Comparison of ENCODE assay signal across 1 cellular context in the genomic region with DNA sequence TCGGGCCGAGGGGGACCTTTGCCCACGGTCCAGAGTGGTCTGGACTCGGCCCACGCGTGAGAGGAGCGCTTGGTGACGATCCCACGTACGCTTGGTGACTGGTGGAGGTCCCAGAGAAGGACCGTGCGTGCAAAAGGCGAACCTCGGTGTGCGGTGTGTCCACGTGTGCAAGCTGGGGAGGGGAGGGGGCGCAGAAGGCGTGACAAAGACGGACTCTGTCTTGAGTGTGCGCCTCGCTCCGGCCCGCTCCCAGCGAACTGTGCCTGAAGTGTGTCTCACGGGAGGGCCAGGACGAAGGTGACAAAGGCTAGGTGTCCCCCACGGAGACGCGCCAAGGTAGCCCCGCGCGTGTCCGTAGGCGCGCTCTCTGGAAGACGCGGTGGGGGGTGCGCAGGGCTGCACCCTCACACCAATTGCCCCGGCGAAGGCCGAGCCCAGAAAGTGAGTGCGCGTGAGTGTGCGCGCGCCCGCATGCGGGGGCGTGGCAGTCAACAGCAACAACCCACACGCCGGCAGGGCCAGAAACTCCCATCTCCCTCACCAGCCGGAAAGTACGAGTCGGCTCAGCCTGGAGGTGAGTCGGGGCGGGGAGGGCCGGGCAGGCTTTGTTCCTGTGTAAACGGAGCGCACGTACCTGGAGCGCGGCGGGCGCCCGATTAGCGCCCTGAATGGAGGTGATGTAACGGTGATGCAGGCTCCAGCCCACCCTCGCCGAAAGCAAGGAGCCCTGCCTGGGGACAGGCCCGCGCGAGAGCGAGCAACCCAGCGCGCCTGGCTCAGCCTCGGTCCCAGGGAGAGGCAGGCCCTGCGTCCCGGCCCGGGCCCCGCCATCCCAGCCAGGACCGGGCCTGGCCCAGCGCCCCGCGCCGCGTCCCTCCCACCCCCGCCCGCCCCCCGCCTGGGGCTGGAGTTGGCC.
TF ChIP-seq lines count a peak whose summit lies in the region.

A gene with protein sequence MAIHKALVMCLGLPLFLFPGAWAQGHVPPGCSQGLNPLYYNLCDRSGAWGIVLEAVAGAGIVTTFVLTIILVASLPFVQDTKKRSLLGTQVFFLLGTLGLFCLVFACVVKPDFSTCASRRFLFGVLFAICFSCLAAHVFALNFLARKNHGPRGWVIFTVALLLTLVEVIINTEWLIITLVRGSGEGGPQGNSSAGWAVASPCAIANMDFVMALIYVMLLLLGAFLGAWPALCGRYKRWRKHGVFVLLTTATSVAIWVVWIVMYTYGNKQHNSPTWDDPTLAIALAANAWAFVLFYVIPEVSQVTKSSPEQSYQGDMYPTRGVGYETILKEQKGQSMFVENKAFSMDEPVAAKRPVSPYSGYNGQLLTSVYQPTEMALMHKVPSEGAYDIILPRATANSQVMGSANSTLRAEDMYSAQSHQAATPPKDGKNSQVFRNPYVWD (plus strand): TSS at position 521 of the 916 bp plus-strand sequence. CDS start 7,689 bp downstream, outside the sequence.

TF ChIP-seq in HepG2, 621 proteins besides CTCF, POLR2A, EP300 and RAD21 (continued from another document and continues in another):
- TF ChIP-seq, protein P1, sequence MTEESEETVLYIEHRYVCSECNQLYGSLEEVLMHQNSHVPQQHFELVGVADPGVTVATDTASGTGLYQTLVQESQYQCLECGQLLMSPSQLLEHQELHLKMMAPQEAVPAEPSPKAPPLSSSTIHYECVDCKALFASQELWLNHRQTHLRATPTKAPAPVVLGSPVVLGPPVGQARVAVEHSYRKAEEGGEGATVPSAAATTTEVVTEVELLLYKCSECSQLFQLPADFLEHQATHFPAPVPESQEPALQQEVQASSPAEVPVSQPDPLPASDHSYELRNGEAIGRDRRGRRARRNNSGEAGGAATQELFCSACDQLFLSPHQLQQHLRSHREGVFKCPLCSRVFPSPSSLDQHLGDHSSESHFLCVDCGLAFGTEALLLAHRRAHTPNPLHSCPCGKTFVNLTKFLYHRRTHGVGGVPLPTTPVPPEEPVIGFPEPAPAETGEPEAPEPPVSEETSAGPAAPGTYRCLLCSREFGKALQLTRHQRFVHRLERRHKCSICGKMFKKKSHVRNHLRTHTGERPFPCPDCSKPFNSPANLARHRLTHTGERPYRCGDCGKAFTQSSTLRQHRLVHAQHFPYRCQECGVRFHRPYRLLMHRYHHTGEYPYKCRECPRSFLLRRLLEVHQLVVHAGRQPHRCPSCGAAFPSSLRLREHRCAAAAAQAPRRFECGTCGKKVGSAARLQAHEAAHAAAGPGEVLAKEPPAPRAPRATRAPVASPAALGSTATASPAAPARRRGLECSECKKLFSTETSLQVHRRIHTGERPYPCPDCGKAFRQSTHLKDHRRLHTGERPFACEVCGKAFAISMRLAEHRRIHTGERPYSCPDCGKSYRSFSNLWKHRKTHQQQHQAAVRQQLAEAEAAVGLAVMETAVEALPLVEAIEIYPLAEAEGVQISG (CRISPR knock-in tag; IDR thresholded peaks at IDR 0.05): peak; percentile 20; the same call in 1 of the 2 replicates
- TF ChIP-seq, protein P2, sequence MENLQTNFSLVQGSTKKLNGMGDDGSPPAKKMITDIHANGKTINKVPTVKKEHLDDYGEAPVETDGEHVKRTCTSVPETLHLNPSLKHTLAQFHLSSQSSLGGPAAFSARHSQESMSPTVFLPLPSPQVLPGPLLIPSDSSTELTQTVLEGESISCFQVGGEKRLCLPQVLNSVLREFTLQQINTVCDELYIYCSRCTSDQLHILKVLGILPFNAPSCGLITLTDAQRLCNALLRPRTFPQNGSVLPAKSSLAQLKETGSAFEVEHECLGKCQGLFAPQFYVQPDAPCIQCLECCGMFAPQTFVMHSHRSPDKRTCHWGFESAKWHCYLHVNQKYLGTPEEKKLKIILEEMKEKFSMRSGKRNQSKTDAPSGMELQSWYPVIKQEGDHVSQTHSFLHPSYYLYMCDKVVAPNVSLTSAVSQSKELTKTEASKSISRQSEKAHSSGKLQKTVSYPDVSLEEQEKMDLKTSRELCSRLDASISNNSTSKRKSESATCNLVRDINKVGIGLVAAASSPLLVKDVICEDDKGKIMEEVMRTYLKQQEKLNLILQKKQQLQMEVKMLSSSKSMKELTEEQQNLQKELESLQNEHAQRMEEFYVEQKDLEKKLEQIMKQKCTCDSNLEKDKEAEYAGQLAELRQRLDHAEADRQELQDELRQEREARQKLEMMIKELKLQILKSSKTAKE (CRISPR knock-in tag; IDR thresholded peaks at IDR 0.05; ENCODE audit: borderline replicate concordance): peak; percentile 77
- peak; percentile 85 for TF ChIP-seq ZNF589 (CRISPR knock-in tag; conservative IDR thresholded peaks at IDR 0.05)
- 0 out of 2 replicates have a peak, but pooled peaks have one; percentile 71 for TF ChIP-seq RELA (CRISPR knock-in tag; IDR thresholded peaks at IDR 0.05)
- no peak for TF ChIP-seq SKI (IDR thresholded peaks at IDR 0.05; ENCODE audit: partially characterized antibody)
- no peak for TF ChIP-seq CBX2 (IDR thresholded peaks at IDR 0.05; ENCODE audit: low read depth, low read length)
- TF ChIP-seq CBX2 (CRISPR knock-in tag; IDR thresholded peaks at IDR 0.05; ENCODE audit: low read depth): peak; percentile 64; the same call in 1 of the 2 replicates
- TF ChIP-seq ZNF274 (CRISPR knock-in tag; IDR thresholded peaks at IDR 0.05): peak; percentile 76; the same call in 1 of the 2 replicates
- TF ChIP-seq, protein P3, sequence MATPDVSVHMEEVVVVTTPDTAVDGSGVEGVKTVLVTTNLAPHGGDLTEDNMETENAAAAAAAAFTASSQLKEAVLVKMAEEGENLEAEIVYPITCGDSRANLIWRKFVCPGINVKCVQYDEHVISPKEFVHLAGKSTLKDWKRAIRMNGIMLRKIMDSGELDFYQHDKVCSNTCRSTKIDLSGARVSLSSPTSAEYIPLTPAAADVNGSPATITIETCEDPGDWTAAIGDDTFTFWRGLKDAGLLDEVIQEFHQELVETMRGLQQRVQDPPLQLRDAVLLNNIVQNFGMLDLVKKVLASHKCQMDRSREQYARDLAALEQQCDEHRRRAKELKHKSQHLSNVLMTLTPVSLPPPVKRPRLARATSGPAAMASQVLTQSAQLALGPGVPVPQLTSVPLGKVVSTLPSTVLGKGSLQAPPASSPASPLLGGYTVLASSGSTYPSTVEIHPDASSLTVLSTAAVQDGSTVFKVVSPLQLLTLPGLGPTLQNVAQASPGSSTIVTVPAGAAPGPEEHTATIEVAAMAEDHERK (CRISPR knock-in tag; IDR thresholded peaks at IDR 0.05; ENCODE audit: low read depth): no peak
- no peak for TF ChIP-seq HOXA5 (CRISPR knock-in tag; IDR thresholded peaks at IDR 0.05)
- no peak for TF ChIP-seq RNF2 (conservative IDR thresholded peaks at IDR 0.05; ENCODE audit: low read depth)
- TF ChIP-seq, protein P4, sequence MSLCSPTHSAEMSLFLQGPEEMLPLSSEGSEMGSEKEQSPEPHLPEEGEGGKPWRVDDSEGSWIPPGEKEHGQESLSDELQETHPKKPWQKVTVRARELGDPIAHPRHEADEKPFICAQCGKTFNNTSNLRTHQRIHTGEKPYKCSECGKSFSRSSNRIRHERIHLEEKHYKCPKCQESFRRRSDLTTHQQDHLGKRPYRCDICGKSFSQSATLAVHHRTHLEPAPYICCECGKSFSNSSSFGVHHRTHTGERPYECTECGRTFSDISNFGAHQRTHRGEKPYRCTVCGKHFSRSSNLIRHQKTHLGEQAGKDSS (CRISPR knock-in tag; IDR thresholded peaks at IDR 0.05; ENCODE audit: borderline replicate concordance, low read depth): peak; percentile 95
- TF ChIP-seq ZSCAN22 (CRISPR knock-in tag; IDR thresholded peaks at IDR 0.05): no peak; the same call in 1 of the 2 replicates
- peak; percentile 8; the same call in 1 of the 2 replicates for TF ChIP-seq ZNF530 (CRISPR knock-in tag; IDR thresholded peaks at IDR 0.05; ENCODE audit: low read depth)
- TF ChIP-seq, protein P5, sequence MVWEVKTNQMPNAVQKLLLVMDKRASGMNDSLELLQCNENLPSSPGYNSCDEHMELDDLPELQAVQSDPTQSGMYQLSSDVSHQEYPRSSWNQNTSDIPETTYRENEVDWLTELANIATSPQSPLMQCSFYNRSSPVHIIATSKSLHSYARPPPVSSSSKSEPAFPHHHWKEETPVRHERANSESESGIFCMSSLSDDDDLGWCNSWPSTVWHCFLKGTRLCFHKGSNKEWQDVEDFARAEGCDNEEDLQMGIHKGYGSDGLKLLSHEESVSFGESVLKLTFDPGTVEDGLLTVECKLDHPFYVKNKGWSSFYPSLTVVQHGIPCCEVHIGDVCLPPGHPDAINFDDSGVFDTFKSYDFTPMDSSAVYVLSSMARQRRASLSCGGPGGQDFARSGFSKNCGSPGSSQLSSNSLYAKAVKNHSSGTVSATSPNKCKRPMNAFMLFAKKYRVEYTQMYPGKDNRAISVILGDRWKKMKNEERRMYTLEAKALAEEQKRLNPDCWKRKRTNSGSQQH (CRISPR knock-in tag; IDR thresholded peaks at IDR 0.05; ENCODE audit: low read depth): no peak; the same call in none of the 2 replicates
- TF ChIP-seq, protein P6, sequence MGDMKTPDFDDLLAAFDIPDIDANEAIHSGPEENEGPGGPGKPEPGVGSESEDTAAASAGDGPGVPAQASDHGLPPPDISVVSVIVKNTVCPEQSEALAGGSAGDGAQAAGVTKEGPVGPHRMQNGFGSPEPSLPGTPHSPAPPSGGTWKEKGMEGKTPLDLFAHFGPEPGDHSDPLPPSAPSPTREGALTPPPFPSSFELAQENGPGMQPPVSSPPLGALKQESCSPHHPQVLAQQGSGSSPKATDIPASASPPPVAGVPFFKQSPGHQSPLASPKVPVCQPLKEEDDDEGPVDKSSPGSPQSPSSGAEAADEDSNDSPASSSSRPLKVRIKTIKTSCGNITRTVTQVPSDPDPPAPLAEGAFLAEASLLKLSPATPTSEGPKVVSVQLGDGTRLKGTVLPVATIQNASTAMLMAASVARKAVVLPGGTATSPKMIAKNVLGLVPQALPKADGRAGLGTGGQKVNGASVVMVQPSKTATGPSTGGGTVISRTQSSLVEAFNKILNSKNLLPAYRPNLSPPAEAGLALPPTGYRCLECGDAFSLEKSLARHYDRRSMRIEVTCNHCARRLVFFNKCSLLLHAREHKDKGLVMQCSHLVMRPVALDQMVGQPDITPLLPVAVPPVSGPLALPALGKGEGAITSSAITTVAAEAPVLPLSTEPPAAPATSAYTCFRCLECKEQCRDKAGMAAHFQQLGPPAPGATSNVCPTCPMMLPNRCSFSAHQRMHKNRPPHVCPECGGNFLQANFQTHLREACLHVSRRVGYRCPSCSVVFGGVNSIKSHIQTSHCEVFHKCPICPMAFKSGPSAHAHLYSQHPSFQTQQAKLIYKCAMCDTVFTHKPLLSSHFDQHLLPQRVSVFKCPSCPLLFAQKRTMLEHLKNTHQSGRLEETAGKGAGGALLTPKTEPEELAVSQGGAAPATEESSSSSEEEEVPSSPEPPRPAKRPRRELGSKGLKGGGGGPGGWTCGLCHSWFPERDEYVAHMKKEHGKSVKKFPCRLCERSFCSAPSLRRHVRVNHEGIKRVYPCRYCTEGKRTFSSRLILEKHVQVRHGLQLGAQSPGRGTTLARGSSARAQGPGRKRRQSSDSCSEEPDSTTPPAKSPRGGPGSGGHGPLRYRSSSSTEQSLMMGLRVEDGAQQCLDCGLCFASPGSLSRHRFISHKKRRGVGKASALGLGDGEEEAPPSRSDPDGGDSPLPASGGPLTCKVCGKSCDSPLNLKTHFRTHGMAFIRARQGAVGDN (CRISPR knock-in tag; IDR thresholded peaks at IDR 0.05): peak; percentile 82
- peak; percentile 62; the same call in 1 of the 2 replicates for TF ChIP-seq KLF11 (CRISPR knock-in tag; IDR thresholded peaks at IDR 0.05)
- peak; percentile 65; the same call in 1 of the 2 replicates for TF ChIP-seq TP53 (CRISPR knock-in tag; conservative IDR thresholded peaks at IDR 0.05)
- peak; percentile 83 for TF ChIP-seq DMAP1 (CRISPR knock-in tag; IDR thresholded peaks at IDR 0.05)
- TF ChIP-seq ZNF790 (CRISPR knock-in tag; IDR thresholded peaks at IDR 0.05; ENCODE audit: borderline replicate concordance): peak; percentile 94; the same call in 1 of the 2 replicates
- 0 out of 2 replicates have a peak, but pooled peaks have one; percentile 43 for TF ChIP-seq ZNF205 (CRISPR knock-in tag; IDR thresholded peaks at IDR 0.05)
- peak; percentile 48 for TF ChIP-seq ZNF224 (CRISPR knock-in tag; IDR thresholded peaks at IDR 0.05)
- peak; percentile 84 for TF ChIP-seq REPIN1 (CRISPR knock-in tag; IDR thresholded peaks at IDR 0.05; ENCODE audit: borderline replicate concordance, low read depth)
- no peak; the same call in 1 of the 2 replicates for TF ChIP-seq KLF15 (CRISPR knock-in tag; IDR thresholded peaks at IDR 0.05; ENCODE audit: borderline replicate concordance)
- no peak for TF ChIP-seq ZNF598 (CRISPR knock-in tag; IDR thresholded peaks at IDR 0.05; ENCODE audit: borderline replicate concordance)
- TF ChIP-seq, protein P7, sequence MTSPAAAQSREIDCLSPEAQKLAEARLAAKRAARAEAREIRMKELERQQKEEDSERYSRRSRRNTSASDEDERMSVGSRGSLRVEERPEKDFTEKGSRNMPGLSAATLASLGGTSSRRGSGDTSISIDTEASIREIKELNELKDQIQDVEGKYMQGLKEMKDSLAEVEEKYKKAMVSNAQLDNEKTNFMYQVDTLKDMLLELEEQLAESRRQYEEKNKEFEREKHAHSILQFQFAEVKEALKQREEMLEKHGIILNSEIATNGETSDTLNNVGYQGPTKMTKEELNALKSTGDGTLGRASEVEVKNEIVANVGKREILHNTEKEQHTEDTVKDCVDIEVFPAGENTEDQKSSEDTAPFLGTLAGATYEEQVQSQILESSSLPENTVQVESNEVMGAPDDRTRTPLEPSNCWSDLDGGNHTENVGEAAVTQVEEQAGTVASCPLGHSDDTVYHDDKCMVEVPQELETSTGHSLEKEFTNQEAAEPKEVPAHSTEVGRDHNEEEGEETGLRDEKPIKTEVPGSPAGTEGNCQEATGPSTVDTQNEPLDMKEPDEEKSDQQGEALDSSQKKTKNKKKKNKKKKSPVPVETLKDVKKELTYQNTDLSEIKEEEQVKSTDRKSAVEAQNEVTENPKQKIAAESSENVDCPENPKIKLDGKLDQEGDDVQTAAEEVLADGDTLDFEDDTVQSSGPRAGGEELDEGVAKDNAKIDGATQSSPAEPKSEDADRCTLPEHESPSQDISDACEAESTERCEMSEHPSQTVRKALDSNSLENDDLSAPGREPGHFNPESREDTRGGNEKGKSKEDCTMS (CRISPR knock-in tag; conservative IDR thresholded peaks at IDR 0.05): no peak
- no peak for TF ChIP-seq SATB2 (CRISPR knock-in tag; IDR thresholded peaks at IDR 0.05)
- peak; percentile 77; the same call in 1 of the 2 replicates for TF ChIP-seq RXRB (CRISPR knock-in tag; IDR thresholded peaks at IDR 0.05; ENCODE audit: borderline replicate concordance)
- TF ChIP-seq SOX13 (IDR thresholded peaks at IDR 0.05): peak; percentile 57; the same call in 1 of the 2 replicates
- peak in 1 of 2 experiments; percentile 73; a peak in 3 of 4 replicates for TF ChIP-seq SOX13 (CRISPR knock-in tag; conservative IDR thresholded peaks at IDR 0.05 in 1 of 2, IDR thresholded peaks at IDR 0.05 in 1 of 2)
- peak; percentile 81; the same call in 1 of the 2 replicates for TF ChIP-seq ZNF570 (CRISPR knock-in tag; IDR thresholded peaks at IDR 0.05; ENCODE audit: borderline replicate concordance)
- 0 out of 2 replicates have a peak, but pooled peaks have one; percentile 24 for TF ChIP-seq CREB1 (IDR thresholded peaks at IDR 0.05)
- TF ChIP-seq CREB1 (CRISPR knock-in tag; IDR thresholded peaks at IDR 0.05): no peak
- no peak for TF ChIP-seq PCBP2 (optimal IDR thresholded peaks at IDR 0.05; ENCODE audit: low read depth, low read length, poor library complexity, severe bottlenecking)
- TF ChIP-seq TRIM24 (CRISPR knock-in tag; IDR thresholded peaks at IDR 0.05): peak; percentile 34; the same call in 1 of the 2 replicates
- peak; percentile 92 for TF ChIP-seq ZMAT3 (CRISPR knock-in tag; conservative IDR thresholded peaks at IDR 0.05)
- TF ChIP-seq, protein P8, sequence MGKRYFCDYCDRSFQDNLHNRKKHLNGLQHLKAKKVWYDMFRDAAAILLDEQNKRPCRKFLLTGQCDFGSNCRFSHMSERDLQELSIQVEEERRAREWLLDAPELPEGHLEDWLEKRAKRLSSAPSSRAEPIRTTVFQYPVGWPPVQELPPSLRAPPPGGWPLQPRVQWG (CRISPR knock-in tag; IDR thresholded peaks at IDR 0.05; ENCODE audit: borderline replicate concordance, low read depth): no peak
- TF ChIP-seq SMAD1 (CRISPR knock-in tag; IDR thresholded peaks at IDR 0.05; ENCODE audit: borderline replicate concordance, low read depth): no peak
- peak; percentile 13 for TF ChIP-seq HNRNPK (IDR thresholded peaks at IDR 0.05; ENCODE audit: low read depth, low read length, poor library complexity, severe bottlenecking)
